9 cellular contexts compared by ENCODE assay signal in the genomic region with DNA sequence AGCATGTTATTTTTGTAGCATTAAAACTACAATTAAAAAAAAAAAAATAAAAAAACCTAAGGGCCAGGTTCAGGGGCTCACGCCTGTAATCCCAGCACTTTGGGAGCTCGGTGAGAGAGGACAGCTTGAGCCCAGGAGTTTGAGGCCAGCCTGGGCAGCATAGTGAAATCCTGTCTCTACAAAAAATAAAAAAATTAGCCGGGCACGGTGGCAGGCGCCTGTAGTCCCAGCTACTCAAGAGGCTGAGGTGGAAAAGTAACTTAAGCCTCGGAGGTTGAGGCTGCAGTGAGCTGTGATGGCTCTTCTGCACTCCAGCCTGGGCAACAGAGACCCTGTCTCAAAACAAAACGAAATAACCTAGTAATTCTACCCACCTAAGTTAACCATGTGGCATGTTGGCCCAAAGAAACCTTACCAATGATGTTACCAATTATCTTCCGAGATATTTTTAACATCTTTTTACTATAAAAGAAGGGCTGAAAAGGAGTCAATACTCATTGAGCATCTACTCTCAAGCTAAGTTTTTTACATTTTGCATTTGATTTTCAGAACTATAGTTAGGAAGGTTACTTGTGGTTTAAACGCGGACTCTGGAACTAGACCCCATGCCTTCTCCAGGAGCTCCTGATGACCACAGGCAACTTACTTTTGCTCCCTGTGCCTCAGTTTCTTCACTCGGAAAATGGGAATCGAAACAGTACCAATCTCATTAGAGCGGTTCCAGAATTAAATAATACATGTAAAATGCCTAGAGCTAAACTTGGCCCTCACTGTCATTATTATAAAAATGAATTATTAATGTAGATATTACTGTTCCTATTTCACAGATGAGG. TPM values are rescaled to one million over a fixed set of nuclear protein-coding genes. Genes with fewer than 3 reads are reported as not detected.
A peak's percentile ranks its signal among the peaks of the same experiment; 100 is the strongest.
DNase-seq lines count a peak whose midpoint lies in the region; ATAC-seq, FAIRE-seq and TF ChIP-seq lines count a peak whose summit lies in the region.
"Had no signal": no experiment of that assay in that cellular context is flagged by ENCODE, and none has a peak within 500 bp of the region (broad histone marks: within the 10 kb centered on the region; RNA-seq: fewer than 3 reads in every experiment).

No MANE protein-coding gene starts in this region.

- H3K4me3 Mint-ChIP-seq in activated T-cell treated with anti-CD3 and anti-CD28 coated beads, Interleukin-2, amount 50 U/mL, for 4 hours, result peak overlapping the region; percentile 76

- TF ChIP-seq RAD21 in HepG2 (CRISPR knock-in tag; IDR thresholded peaks at IDR 0.05), result no peak

- WGBS in adrenal gland, 4 donors, result 25 to 32% (median 30%) methylated on average over 13 of the region's 13 CpGs
- 2% methylated on average over 11 of the region's 13 CpGs for WGBS in HepG2 (ENCODE audit: low lambda C conversion rate)

- ATAC-seq in activated T-cell treated with anti-CD3 and anti-CD28 coated beads, Interleukin-2, amount 50 U/mL, for 4 hours, result no peak
- ATAC-seq in HepG2 (no peak), HG03108 (IDR thresholded peaks at IDR 0.05; ENCODE audit: unreplicated experiment) (no peak)

- TF ChIP-seq EP300 in HepG2 (IDR thresholded peaks at IDR 0.05; ENCODE audit: low read depth in 2 of 2, low read length in 2 of 2) (no peak), HepG2 (CRISPR knock-in tag; IDR thresholded peaks at IDR 0.05; ENCODE audit: borderline replicate concordance) (no peak)

- peaks cover 3% of the 10 kb centered on the region for H3K36me3 Mint-ChIP-seq in activated T-cell treated with anti-CD3 and anti-CD28 coated beads, Interleukin-2, amount 50 U/mL, for 4 hours (ENCODE audit: insufficient read depth)

- in situ Hi-C loops in HepG2 (cut with HindIII; ENCODE audit: extremely low pct_ligation_motif_present, low pct_unique_long_range_greater_than_20kb), result loop anchor here (5.0 kb wide), 1 partner anchor 51 kb away; no protein-coding TSS in a partner anchor

- H3K79me2 ChIP-seq in HepG2 (ENCODE audit: insufficient read depth, low read length), result peaks cover 81% of the 10 kb centered on the region

- peaks cover 64% of the 10 kb centered on the region for H3K4me1 Mint-ChIP-seq in activated T-cell treated with anti-CD3 and anti-CD28 coated beads, Interleukin-2, amount 50 U/mL, for 4 hours (ENCODE audit: low read depth)

- CTCF ChIA-PET in HepG2 (lab: Yijun Ruan, JAX; ENCODE audit: low intra/inter-chr PET ratio, low total read pairs), result no interaction called here

- no peak for DNase-seq in activated T-cell treated with anti-CD3 and anti-CD28 coated beads, Interleukin-2, amount 50 U/mL, for 4 hours
- no peak for DNase-seq in activated T-cell treated with anti-CD3 and anti-CD28 coated beads, Interleukin-2, amount 50 U/mL, for 48 hours
- DNase-seq in adrenal gland, result no peak
- DNase-seq in HepG2 (ENCODE audit: low spot score), result no peak
- no peak for DNase-seq in tibial artery
- DNase-seq in NCI-H2196 treated with DMSO at 0.1 percent for 48 hours (lab: John Stamatoyannopoulos, UW; ENCODE audit: unreplicated experiment), result no peak
- no peak for DNase-seq in dermis blood vessel endothelial cell
- DNase-seq: GF-D8 had no signal

- BruUV-seq in HepG2 (replicated peaks; lab: Mats Ljungman, UMichigan), result no TSS peak

- H3K4me2 ChIP-seq in HepG2 (ENCODE audit: low read depth, low read length), result peak overlapping the region; percentile 70

- FAIRE-seq in HepG2 (lab: Jason Lieb, UNC), result no peak

- POLR2A ChIA-PET in HepG2 (lab: Yijun Ruan, JAX), result interaction anchor here (1.0 to 4.3 kb wide), 5 partner anchors 13 to 30 kb away, joined by 4 to 38 read pairs (median 6); no protein-coding TSS in a partner anchor

- no peaks in the 10 kb centered on the region for H3K9me3 Mint-ChIP-seq in activated T-cell treated with anti-CD3 and anti-CD28 coated beads, Interleukin-2, amount 50 U/mL, for 4 hours

- TF ChIP-seq POLR2A in adrenal gland (IDR thresholded peaks at IDR 0.05) (no peak), HepG2 (IDR thresholded peaks at IDR 0.05; ENCODE audit: insufficient read depth in 1 of 2, low read depth in 2 of 2, low read length in 2 of 2) (no peak)

- H3K27me3 Mint-ChIP-seq in activated T-cell treated with anti-CD3 and anti-CD28 coated beads, Interleukin-2, amount 50 U/mL, for 4 hours (ENCODE audit: low read depth), result no peaks in the 10 kb centered on the region

- peaks cover 55 to 71% of the 10 kb centered on the region in 2 donors for H3K4me1 ChIP-seq in adrenal gland (replicated peaks in 1 of 2)
- H3K4me1 ChIP-seq in HepG2 (ENCODE audit: insufficient read depth, low read length), result peaks cover 66% of the 10 kb centered on the region
- H3K4me1 ChIP-seq in tibial artery, result peaks cover 0 to 72% (median 37%) of the 10 kb centered on the region in 4 donors

- H3K9me3 ChIP-seq in adrenal gland (replicated peaks in 1 of 3), result no peaks in the 10 kb centered on the region
- no peaks in the 10 kb centered on the region for H3K9me3 ChIP-seq in HepG2 (ENCODE audit: low read length)
- H3K9me3 ChIP-seq in tibial artery, result no peaks in the 10 kb centered on the region

- no peak overlapping the region for H2AFZ ChIP-seq in HepG2 (ENCODE audit: low read length)

- H4K20me1 ChIP-seq in HepG2 (ENCODE audit: insufficient read depth, low read length), result peaks cover 45% of the 10 kb centered on the region

- H3K9ac ChIP-seq in HepG2 (ENCODE audit: insufficient read depth, low read depth, low read length), result peak overlapping the region; percentile 99

- intact Hi-C loops in adrenal gland (cut with DNase I) (no loop called here), HepG2 (cut with micrococcal nuclease; ENCODE audit: unreplicated experiment) (loop anchor here (10.0 kb wide), 1 partner anchor 52 kb away; no protein-coding TSS in a partner anchor), tibial artery (cut with DNase I; ENCODE audit: low total_unique reads) (no loop called here)

- H3K36me3 ChIP-seq in adrenal gland (replicated peaks in 1 of 2), result no peaks in the 10 kb centered on the region
- peaks cover 2 to 5% of the 10 kb centered on the region in 2 experiments; a peak in 1 of 5 replicates for H3K36me3 ChIP-seq in HepG2 (replicated peaks in 1 of 2; ENCODE audit: control insufficient read depth in 1 of 2, insufficient read depth in 2 of 2, low read length in 2 of 2)
- H3K36me3 ChIP-seq in tibial artery, result no peaks in the 10 kb centered on the region

- H3K27me3 ChIP-seq in adrenal gland (no peaks in the 10 kb centered on the region), HepG2 (ENCODE audit: control insufficient read depth in 1 of 2, insufficient read depth in 2 of 2, low read length in 2 of 2) (no peaks in the 10 kb centered on the region; a peak in 1 of 5 replicates), tibial artery (no peaks in the 10 kb centered on the region)

- TF ChIP-seq CTCF in adrenal gland (IDR thresholded peaks at IDR 0.05), result no peak
- no peak for TF ChIP-seq CTCF in HepG2 (CRISPR knock-in tag; IDR thresholded peaks at IDR 0.05)
- no peak for TF ChIP-seq CTCF in tibial artery (IDR thresholded peaks at IDR 0.05)

- H3K27ac ChIP-seq in adrenal gland (peak overlapping the region in 3 of 5 donors; percentile 90 to 95 (median 93)), HepG2 (ENCODE audit: extremely low read length, insufficient read depth, low read length) (peak overlapping the region; percentile 96), tibial artery (peak overlapping the region; percentile 95 to 98)

- peak overlapping the region in 3 of 4 donors; percentile 42 to 98 (median 92) for H3K4me3 ChIP-seq in adrenal gland
- peak overlapping the region; percentile 91 to 95 (median 95) for H3K4me3 ChIP-seq in HepG2 (replicated peaks in 1 of 3; ENCODE audit: insufficient read depth in 1 of 3, low read depth in 2 of 3, low read length in 3 of 3)
- H3K4me3 ChIP-seq in tibial artery, result peak overlapping the region; percentile 87 to 98

TF ChIP-seq in HepG2, 621 proteins besides CTCF, POLR2A, EP300 and RAD21:
- no peak for TF ChIP-seq ZNF589 (CRISPR knock-in tag; conservative IDR thresholded peaks at IDR 0.05)
- 0 out of 2 replicates have a peak, but pooled peaks have one; percentile 42 for TF ChIP-seq ZNF816 (CRISPR knock-in tag; IDR thresholded peaks at IDR 0.05; ENCODE audit: borderline replicate concordance)
- TF ChIP-seq ZNF629 (CRISPR knock-in tag; conservative IDR thresholded peaks at IDR 0.05), result peak; percentile 26; the same call in 1 of the 2 replicates
- no peak for TF ChIP-seq ZNF543 (CRISPR knock-in tag; IDR thresholded peaks at IDR 0.05)

RNA-seq across cellular contexts. Expression of gene ITGB1, which starts 1.4 kb away (rescaled TPM):
- 10 to 100 TPM; 53.7 to 90.6 (median 58.6) TPM for total RNA-seq in activated T-cell treated with anti-CD3 and anti-CD28 coated beads, Interleukin-2, amount 50 U/mL, for 4 hours
- total RNA-seq in adrenal gland (100 to 1,000 TPM; 288 to 803 (median 331) TPM), HepG2 (2016; rRNA removed; fragmentation: Illumina TruSeq; extraction: Trizol) (123 and 190 TPM in 2 replicates), dermis blood vessel endothelial cell (1,657 and 1,756 TPM in 2 replicates)
- polyA plus RNA-seq in adrenal gland (100 to 1,000 TPM in 2 of 3 donors, 10 to 100 TPM in 1; 93.3 to 400 (median 105) TPM), HepG2 (2011; rRNA removed) (182 and 204 TPM in 2 replicates)
- 12.8 and 13.0 TPM in 2 replicates for total RNA-seq in HepG2 (2016; cell fraction: cytosol; rRNA removed; fragmentation: Illumina TruSeq; extraction: Trizol; ENCODE audit: low read depth)
- 125 and 196 TPM in 2 replicates for total RNA-seq in HepG2 (2016; cell fraction: insoluble cytoplasmic fraction; rRNA removed; fragmentation: Illumina TruSeq; extraction: Trizol)
- 42.7 and 46.7 TPM in 2 replicates for total RNA-seq in HepG2 (2016; cell fraction: membrane; rRNA removed; fragmentation: Illumina TruSeq; extraction: Trizol)
- total RNA-seq in HepG2 (2016; cell fraction: nucleus; rRNA removed; fragmentation: Illumina TruSeq; extraction: Trizol), result 196 and 214 TPM in 2 replicates
- 96.4 and 188 TPM in 2 replicates for polyA plus RNA-seq in HepG2 (2011; cell fraction: cytosol; rRNA removed)
- polyA plus RNA-seq in HepG2 (2011; cell fraction: nucleus; rRNA removed), result 38.6 and 61.3 TPM in 2 replicates
- 233 and 276 TPM in 2 replicates for polyA plus RNA-seq in HepG2 (2012)
- polyA plus RNA-seq in HepG2 (2016; cell fraction: cytosol; fragmentation: Illumina TruSeq; extraction: Trizol; ENCODE audit: low read depth), result 7.7 and 7.8 TPM in 2 replicates
- 97.9 and 104 TPM in 2 replicates for polyA plus RNA-seq in HepG2 (2016; cell fraction: insoluble cytoplasmic fraction; fragmentation: Illumina TruSeq; extraction: Trizol; ENCODE audit: low read depth)
- polyA plus RNA-seq in HepG2 (2016; cell fraction: membrane; fragmentation: Illumina TruSeq; extraction: Trizol; ENCODE audit: low read depth), result 21.6 and 25.4 TPM in 2 replicates
- 187 and 204 TPM in 2 replicates for polyA plus RNA-seq in HepG2 (2016; cell fraction: nucleus; fragmentation: Illumina TruSeq; extraction: Trizol; ENCODE audit: insufficient read depth, low read depth)
- polyA minus RNA-seq in HepG2 (2011; rRNA and poly(A)+ RNA removed; ENCODE audit: low replicate concordance), result 148 and 185 TPM in 2 replicates
- 165 and 204 TPM in 2 replicates for polyA minus RNA-seq in HepG2 (2011; cell fraction: cytosol; rRNA and poly(A)+ RNA removed)
- polyA minus RNA-seq in HepG2 (2011; cell fraction: nucleus; rRNA and poly(A)+ RNA removed), result 170 and 220 TPM in 2 replicates
